ENCODE assay signal across 14 cellular contexts in genomic region chr4:54661686-54662085, GRCh38. TPM values are rescaled to one million over a fixed set of nuclear protein-coding genes. Genes with fewer than 3 reads are reported as not detected.
DNase-seq lines count a peak whose midpoint lies in the region; ATAC-seq and TF ChIP-seq lines count a peak whose summit lies in the region.
"Had no signal": no experiment of that assay in that cellular context is flagged by ENCODE, and none has a peak within 500 bp of the region (broad histone marks: within the 10 kb centered on the region; RNA-seq: fewer than 3 reads in every experiment).

No MANE protein-coding gene starts in this region.

- H3K9me3 Mint-ChIP-seq in chondrocyte (ENCODE audit: low read depth), result no peaks in the 10 kb centered on the region
- no peaks in the 10 kb centered on the region for H3K9me3 Mint-ChIP-seq in nephron progenitor cell

- H3K4me3 ChIP-seq in BJ (ENCODE audit: low read depth, low read length), result no peak overlapping the region
- H3K4me3 ChIP-seq: SJSA1 had no signal

- H3K27ac Mint-ChIP-seq in chondrocyte (ENCODE audit: unreplicated experiment) (peak overlapping the region; percentile 85), nephron progenitor cell (peak overlapping the region; percentile 34)
- H3K27ac Mint-ChIP-seq: CD4-positive, CD25-positive, alpha-beta regulatory T cell had no signal

- ATAC-seq in esophagus mucosa (no peak), GM21423 (IDR thresholded peaks at IDR 0.05; ENCODE audit: unreplicated experiment) (no peak), GM18909 (IDR thresholded peaks at IDR 0.05; ENCODE audit: poor library complexity, unreplicated experiment) (no peak)

- POLR2A ChIA-PET in BJ (lab: Charles Lee), result interaction anchor here (0.6 to 0.7 kb wide), 3 partner anchors 21 to 299 kb away, joined by 3 to 14 read pairs (median 3); no protein-coding TSS in a partner anchor

- TF ChIP-seq CTCF in BJ (IDR thresholded peaks at IDR 0.05; ENCODE audit: insufficient read depth, low read depth, low read length) (no peak), chondrocyte (IDR thresholded peaks at IDR 0.05) (no peak), nephron progenitor cell (IDR thresholded peaks at IDR 0.05) (no peak)

- no peaks in the 10 kb centered on the region for H3K36me3 Mint-ChIP-seq in chondrocyte (ENCODE audit: low read depth)
- peaks cover 9% of the 10 kb centered on the region for H3K36me3 Mint-ChIP-seq in nephron progenitor cell (ENCODE audit: low read depth)
- H3K36me3 Mint-ChIP-seq: CD4-positive, CD25-positive, alpha-beta regulatory T cell had no signal

- H3K27me3 Mint-ChIP-seq in chondrocyte (ENCODE audit: low read depth) (no peaks in the 10 kb centered on the region), nephron progenitor cell (ENCODE audit: low read depth, poor library complexity) (peaks cover 29% of the 10 kb centered on the region)

- CTCF ChIA-PET in BJ (lab: Yijun Ruan, JAX), result interaction anchor here (0.6 to 1.3 kb wide), 4 partner anchors 12 to 330 kb away, joined by 3 to 5 read pairs (median 3); no protein-coding TSS in a partner anchor

- H3K4me1 Mint-ChIP-seq in chondrocyte (ENCODE audit: low read depth) (peaks cover 46% of the 10 kb centered on the region), nephron progenitor cell (peaks cover 35% of the 10 kb centered on the region)

- peaks cover 11% of the 10 kb centered on the region for H3K27me3 ChIP-seq in BJ (ENCODE audit: control insufficient read depth, insufficient read depth, low read length)

- H3K4me3 Mint-ChIP-seq in chondrocyte (ENCODE audit: unreplicated experiment) (no peak overlapping the region), nephron progenitor cell (no peak overlapping the region)
- H3K4me3 Mint-ChIP-seq: CD4-positive, CD25-positive, alpha-beta regulatory T cell had no signal

- DNase-seq in BJ (ENCODE audit: low read depth), result peak; percentile 96
- DNase-seq in NCI-H226, result peak; percentile 79
- no peak for DNase-seq in chondrocyte (ENCODE audit: low spot score)
- DNase-seq in nephron progenitor cell, result no peak
- no peak for DNase-seq in GOT3 (lab: John Stamatoyannopoulos, UW)
- DNase-seq: caudate nucleus; CD4-positive, CD25-positive, alpha-beta regulatory T cell; NCI-H1417; NCI-H774 had no signal

- no peaks in the 10 kb centered on the region for H3K36me3 ChIP-seq in BJ (ENCODE audit: control insufficient read depth, insufficient read depth, low read length)
- H3K36me3 ChIP-seq: neutrophil, SJSA1 had no signal

RNA-seq across cellular contexts. Expression of gene KIT, which starts 3.9 kb away (rescaled TPM):
- polyA plus RNA-seq in BJ (2011; rRNA removed), result 3.3 and 3.6 TPM in 2 replicates
- 3.2 and 4.7 TPM in 2 replicates for polyA minus RNA-seq in BJ (2011; rRNA and poly(A)+ RNA removed)
- total RNA-seq in chondrocyte (3.1 to 6.7 TPM (median 6.4 TPM) in 3 replicates), esophagus mucosa (5.0 TPM)
- total RNA-seq: SJSA1 had no signal
- polyA plus RNA-seq: CD4-positive, CD25-positive, alpha-beta regulatory T cell had no signal

Comparison
In these comparisons a context has a peak if more than half of its experiments do, and no peak if none do; other contexts are left out.
1. DNase-seq: peak in BJ (single experiment) and NCI-H226 (single experiment); none in chondrocyte (single experiment), nephron progenitor cell (single experiment) and GOT3 (single experiment).